Comparison of ENCODE assay signal across 1 cellular context in the genomic region with DNA sequence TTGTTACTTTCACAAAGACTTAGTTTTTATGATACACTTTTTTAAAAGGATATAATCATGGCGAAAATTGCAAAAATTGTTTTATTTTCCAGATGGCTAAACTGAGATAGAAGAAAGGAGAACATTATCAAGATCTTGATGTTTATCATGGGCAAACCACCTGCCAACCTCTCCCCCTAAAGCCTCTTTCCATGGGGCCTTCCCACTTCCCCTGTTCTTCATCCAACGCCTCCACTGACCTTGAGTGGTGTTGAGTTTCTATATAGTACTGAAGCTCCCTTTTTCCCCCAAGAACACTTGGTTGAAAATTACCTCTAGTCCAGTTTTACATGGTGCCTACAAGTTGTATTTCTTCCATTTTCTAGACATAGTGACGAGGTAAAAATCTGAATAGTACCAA.
TF ChIP-seq lines count a peak whose summit lies in the region.

No MANE protein-coding gene starts in this region.

TF ChIP-seq in endothelial cell of umbilical vein, 7 proteins besides CTCF, POLR2A, EP300 and RAD21 (continued from another document):
- no peak for TF ChIP-seq POLR2AphosphoS5 (IDR thresholded peaks at IDR 0.05; ENCODE audit: insufficient read depth, low read depth, low read length)
- TF ChIP-seq JUN (IDR thresholded peaks at IDR 0.05; ENCODE audit: borderline replicate concordance, insufficient read depth, insufficient read length, low read depth), result no peak
